Comparison of ENCODE assay signal across 13 cellular contexts in the genomic region with DNA sequence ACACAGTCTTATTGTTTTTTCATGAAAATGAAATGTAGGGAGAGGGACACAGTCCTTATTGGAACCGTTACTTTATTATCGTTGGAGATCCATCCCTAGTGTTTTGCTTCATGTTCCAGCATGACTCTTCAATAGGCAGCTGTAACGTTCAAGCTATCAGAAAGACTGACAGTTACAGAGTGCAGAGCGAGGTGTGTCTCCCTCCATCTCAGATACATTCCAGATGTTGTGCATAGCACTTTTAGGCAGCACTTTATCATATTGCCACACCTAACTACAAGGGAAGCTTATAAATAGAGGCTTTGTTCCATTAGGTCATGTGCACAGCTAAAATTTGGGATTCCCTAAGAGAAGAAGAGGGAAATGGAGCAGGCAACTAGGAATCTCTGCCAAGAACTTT.
"Had no signal": no experiment of that assay in that cellular context is flagged by ENCODE, and none has a peak within 500 bp of the region (broad histone marks: within the 10 kb centered on the region; RNA-seq: fewer than 3 reads in every experiment).

No MANE protein-coding gene starts in this region.

- DNase-seq: cortex of kidney; dorsolateral prefrontal cortex; effector CD8-positive, alpha-beta T cell; islet precursor cell; mesendoderm; naive thymus-derived CD4-positive, alpha-beta T cell; nephron progenitor cell; stimulated activated CD4-positive, alpha-beta T cell treated with anti-CD3 and anti-CD28 coated beads, Interleukin-12 subunit alpha, Interleukin-12 subunit beta, amount 100 ng/mL, for 4 hours; stimulated activated naive CD4-positive, alpha-beta T cell; stomach; substantia nigra; transverse colon had no signal

- H3K9me3 ChIP-seq: stomach, thoracic aorta, transverse colon had no signal

- H3K4me1 ChIP-seq: stomach, transverse colon had no signal

- H3K27me3 ChIP-seq: stomach, transverse colon had no signal

- H3K27ac ChIP-seq: dorsolateral prefrontal cortex, stomach, thoracic aorta, transverse colon had no signal

- H3K4me3 ChIP-seq: dorsolateral prefrontal cortex, stomach, thoracic aorta, transverse colon had no signal

- H3K36me3 ChIP-seq: stomach, thoracic aorta, transverse colon had no signal

- ATAC-seq: naive thymus-derived CD4-positive, alpha-beta T cell had no signal
